In the genomic region with DNA sequence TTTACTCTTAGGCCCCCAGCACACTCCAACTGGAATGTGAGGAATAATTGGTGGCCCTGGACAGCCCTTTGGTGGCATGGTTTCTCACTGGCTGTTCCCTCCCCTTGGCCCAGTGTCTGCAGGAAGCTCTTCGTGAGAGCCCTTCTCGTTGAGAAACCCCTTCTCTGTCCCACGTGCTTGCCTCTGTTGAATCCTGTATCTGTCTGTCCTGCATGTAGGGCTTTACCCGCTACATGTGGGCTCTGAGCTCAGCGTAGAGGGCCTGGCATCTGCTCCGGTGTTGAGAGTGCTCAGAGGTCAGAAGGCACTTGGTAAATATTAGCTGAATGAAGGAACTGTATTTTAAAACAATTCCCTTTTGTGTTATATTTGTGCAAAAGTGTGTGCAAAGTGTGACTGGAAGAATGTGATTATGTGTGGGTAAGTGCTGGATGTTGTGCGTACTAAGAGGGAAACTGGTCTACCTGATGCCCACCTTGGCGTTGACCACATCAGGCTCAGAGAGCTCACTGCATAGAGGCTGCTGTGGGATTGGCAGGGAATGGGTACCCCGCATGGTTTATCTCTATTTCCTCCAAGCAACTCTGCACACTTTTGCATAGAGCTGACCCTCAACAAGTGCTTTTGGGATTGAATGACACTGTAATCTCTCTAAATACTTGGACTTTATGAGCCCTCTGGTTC, we compare ENCODE assay signal across 1 cellular context.
TF ChIP-seq lines count a peak whose summit lies in the region.

No MANE protein-coding gene starts in this region.

TF ChIP-seq in HepG2, 621 proteins besides CTCF, POLR2A, EP300 and RAD21 (continues in another document):
- TF ChIP-seq SPEN (CRISPR knock-in tag; IDR thresholded peaks at IDR 0.05; ENCODE audit: low read depth) (no peak), BHLHE40 (IDR thresholded peaks at IDR 0.05; ENCODE audit: low read length) (0 out of 2 replicates have a peak, but pooled peaks have one; percentile 14), RFXAP (CRISPR knock-in tag; IDR thresholded peaks at IDR 0.05; ENCODE audit: borderline replicate concordance) (no peak), TEAD2 (CRISPR knock-in tag; IDR thresholded peaks at IDR 0.05) (no peak), HNRNPL (IDR thresholded peaks at IDR 0.05; ENCODE audit: low read depth, low read length) (0 out of 2 replicates have a peak, but pooled peaks have one; percentile 42), EHMT2 (IDR thresholded peaks at IDR 0.05; ENCODE audit: borderline replicate concordance, low read depth, low read length) (0 out of 2 replicates have a peak, but pooled peaks have one; percentile 22), SALL1 (CRISPR knock-in tag; IDR thresholded peaks at IDR 0.05) (peak; percentile 34; the same call in 1 of the 2 replicates), SOX5 (CRISPR knock-in tag; IDR thresholded peaks at IDR 0.05; ENCODE audit: borderline replicate concordance) (peak; percentile 53; the same call in 1 of the 2 replicates), STAT5B (CRISPR knock-in tag; IDR thresholded peaks at IDR 0.05) (no peak), NR2F6 (IDR thresholded peaks at IDR 0.05) (no peak), NR2F6 (CRISPR knock-in tag; IDR thresholded peaks at IDR 0.05) (0 out of 2 replicates have a peak, but pooled peaks have one; percentile 26), ARID2 (CRISPR knock-in tag; IDR thresholded peaks at IDR 0.05; ENCODE audit: borderline replicate concordance) (0 out of 2 replicates have a peak, but pooled peaks have one; percentile 38), ZNF850 (CRISPR knock-in tag; conservative IDR thresholded peaks at IDR 0.05) (no peak), PHF21A (CRISPR knock-in tag; IDR thresholded peaks at IDR 0.05) (0 out of 2 replicates have a peak, but pooled peaks have one; percentile 7), NFIB (CRISPR knock-in tag; IDR thresholded peaks at IDR 0.05; ENCODE audit: borderline replicate concordance) (no peak), SP4 (CRISPR knock-in tag; IDR thresholded peaks at IDR 0.05) (peak; percentile 34; the same call in 1 of the 2 replicates), NR3C1 (CRISPR knock-in tag; IDR thresholded peaks at IDR 0.05) (no peak), SOX13 (IDR thresholded peaks at IDR 0.05) (no peak), SOX13 (CRISPR knock-in tag; conservative IDR thresholded peaks at IDR 0.05 in 1 of 2, IDR thresholded peaks at IDR 0.05 in 1 of 2) (peak in 1 of 2 experiments; percentile 64; a peak in 1 of 4 replicates), BCL6 (CRISPR knock-in tag; IDR thresholded peaks at IDR 0.05) (0 out of 2 replicates have a peak, but pooled peaks have one; percentile 12), HNF4A (CRISPR knock-in tag; IDR thresholded peaks at IDR 0.05) (peak; percentile 49; the same call in 1 of the 2 replicates)
- TF ChIP-seq, protein P1, sequence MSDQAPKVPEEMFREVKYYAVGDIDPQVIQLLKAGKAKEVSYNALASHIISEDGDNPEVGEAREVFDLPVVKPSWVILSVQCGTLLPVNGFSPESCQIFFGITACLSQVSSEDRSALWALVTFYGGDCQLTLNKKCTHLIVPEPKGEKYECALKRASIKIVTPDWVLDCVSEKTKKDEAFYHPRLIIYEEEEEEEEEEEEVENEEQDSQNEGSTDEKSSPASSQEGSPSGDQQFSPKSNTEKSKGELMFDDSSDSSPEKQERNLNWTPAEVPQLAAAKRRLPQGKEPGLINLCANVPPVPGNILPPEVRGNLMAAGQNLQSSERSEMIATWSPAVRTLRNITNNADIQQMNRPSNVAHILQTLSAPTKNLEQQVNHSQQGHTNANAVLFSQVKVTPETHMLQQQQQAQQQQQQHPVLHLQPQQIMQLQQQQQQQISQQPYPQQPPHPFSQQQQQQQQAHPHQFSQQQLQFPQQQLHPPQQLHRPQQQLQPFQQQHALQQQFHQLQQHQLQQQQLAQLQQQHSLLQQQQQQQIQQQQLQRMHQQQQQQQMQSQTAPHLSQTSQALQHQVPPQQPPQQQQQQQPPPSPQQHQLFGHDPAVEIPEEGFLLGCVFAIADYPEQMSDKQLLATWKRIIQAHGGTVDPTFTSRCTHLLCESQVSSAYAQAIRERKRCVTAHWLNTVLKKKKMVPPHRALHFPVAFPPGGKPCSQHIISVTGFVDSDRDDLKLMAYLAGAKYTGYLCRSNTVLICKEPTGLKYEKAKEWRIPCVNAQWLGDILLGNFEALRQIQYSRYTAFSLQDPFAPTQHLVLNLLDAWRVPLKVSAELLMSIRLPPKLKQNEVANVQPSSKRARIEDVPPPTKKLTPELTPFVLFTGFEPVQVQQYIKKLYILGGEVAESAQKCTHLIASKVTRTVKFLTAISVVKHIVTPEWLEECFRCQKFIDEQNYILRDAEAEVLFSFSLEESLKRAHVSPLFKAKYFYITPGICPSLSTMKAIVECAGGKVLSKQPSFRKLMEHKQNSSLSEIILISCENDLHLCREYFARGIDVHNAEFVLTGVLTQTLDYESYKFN (CRISPR knock-in tag; conservative IDR thresholded peaks at IDR 0.05), result 0 out of 2 replicates have a peak, but pooled peaks have one; percentile 12
- TF ChIP-seq, protein P2, sequence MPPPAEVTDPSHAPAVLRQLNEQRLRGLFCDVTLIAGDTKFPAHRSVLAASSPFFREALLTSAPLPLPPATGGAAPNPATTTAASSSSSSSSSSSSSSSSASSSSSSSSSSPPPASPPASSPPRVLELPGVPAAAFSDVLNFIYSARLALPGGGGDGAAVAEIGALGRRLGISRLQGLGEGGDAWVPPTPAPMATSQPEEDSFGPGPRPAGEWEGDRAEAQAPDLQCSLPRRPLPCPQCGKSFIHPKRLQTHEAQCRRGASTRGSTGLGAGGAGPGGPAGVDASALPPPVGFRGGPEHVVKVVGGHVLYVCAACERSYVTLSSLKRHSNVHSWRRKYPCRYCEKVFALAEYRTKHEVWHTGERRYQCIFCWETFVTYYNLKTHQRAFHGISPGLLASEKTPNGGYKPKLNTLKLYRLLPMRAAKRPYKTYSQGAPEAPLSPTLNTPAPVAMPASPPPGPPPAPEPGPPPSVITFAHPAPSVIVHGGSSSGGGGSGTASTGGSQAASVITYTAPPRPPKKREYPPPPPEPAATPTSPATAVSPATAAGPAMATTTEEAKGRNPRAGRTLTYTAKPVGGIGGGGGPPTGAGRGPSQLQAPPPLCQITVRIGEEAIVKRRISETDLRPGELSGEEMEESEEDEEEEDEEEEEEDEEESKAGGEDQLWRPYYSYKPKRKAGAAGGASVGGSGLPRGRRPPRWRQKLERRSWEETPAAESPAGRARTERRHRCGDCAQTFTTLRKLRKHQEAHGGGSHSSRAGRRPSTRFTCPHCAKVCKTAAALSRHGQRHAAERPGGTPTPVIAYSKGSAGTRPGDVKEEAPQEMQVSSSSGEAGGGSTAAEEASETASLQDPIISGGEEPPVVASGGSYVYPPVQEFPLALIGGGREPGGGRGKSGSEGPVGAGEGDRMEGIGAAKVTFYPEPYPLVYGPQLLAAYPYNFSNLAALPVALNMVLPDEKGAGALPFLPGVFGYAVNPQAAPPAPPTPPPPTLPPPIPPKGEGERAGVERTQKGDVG (CRISPR knock-in tag; IDR thresholded peaks at IDR 0.05; ENCODE audit: borderline replicate concordance), result peak; percentile 97
- TF ChIP-seq, protein P3, sequence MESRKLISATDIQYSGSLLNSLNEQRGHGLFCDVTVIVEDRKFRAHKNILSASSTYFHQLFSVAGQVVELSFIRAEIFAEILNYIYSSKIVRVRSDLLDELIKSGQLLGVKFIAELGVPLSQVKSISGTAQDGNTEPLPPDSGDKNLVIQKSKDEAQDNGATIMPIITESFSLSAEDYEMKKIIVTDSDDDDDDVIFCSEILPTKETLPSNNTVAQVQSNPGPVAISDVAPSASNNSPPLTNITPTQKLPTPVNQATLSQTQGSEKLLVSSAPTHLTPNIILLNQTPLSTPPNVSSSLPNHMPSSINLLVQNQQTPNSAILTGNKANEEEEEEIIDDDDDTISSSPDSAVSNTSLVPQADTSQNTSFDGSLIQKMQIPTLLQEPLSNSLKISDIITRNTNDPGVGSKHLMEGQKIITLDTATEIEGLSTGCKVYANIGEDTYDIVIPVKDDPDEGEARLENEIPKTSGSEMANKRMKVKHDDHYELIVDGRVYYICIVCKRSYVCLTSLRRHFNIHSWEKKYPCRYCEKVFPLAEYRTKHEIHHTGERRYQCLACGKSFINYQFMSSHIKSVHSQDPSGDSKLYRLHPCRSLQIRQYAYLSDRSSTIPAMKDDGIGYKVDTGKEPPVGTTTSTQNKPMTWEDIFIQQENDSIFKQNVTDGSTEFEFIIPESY (CRISPR knock-in tag; IDR thresholded peaks at IDR 0.05), result peak; percentile 89
- TF ChIP-seq, protein P4, sequence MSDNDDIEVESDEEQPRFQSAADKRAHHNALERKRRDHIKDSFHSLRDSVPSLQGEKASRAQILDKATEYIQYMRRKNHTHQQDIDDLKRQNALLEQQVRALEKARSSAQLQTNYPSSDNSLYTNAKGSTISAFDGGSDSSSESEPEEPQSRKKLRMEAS (IDR thresholded peaks at IDR 0.05), result peak; percentile 83
- TF ChIP-seq, protein P5, sequence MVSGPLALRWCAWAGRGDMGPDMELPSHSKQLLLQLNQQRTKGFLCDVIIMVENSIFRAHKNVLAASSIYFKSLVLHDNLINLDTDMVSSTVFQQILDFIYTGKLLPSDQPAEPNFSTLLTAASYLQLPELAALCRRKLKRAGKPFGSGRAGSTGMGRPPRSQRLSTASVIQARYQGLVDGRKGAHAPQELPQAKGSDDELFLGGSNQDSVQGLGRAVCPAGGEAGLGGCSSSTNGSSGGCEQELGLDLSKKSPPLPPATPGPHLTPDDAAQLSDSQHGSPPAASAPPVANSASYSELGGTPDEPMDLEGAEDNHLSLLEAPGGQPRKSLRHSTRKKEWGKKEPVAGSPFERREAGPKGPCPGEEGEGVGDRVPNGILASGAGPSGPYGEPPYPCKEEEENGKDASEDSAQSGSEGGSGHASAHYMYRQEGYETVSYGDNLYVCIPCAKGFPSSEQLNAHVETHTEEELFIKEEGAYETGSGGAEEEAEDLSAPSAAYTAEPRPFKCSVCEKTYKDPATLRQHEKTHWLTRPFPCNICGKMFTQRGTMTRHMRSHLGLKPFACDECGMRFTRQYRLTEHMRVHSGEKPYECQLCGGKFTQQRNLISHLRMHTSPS (CRISPR knock-in tag; IDR thresholded peaks at IDR 0.05; ENCODE audit: low read depth), result peak; percentile 48
- TF ChIP-seq, protein P6, sequence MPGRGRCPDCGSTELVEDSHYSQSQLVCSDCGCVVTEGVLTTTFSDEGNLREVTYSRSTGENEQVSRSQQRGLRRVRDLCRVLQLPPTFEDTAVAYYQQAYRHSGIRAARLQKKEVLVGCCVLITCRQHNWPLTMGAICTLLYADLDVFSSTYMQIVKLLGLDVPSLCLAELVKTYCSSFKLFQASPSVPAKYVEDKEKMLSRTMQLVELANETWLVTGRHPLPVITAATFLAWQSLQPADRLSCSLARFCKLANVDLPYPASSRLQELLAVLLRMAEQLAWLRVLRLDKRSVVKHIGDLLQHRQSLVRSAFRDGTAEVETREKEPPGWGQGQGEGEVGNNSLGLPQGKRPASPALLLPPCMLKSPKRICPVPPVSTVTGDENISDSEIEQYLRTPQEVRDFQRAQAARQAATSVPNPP (CRISPR knock-in tag; IDR thresholded peaks at IDR 0.05), result no peak
- TF ChIP-seq, protein P7, sequence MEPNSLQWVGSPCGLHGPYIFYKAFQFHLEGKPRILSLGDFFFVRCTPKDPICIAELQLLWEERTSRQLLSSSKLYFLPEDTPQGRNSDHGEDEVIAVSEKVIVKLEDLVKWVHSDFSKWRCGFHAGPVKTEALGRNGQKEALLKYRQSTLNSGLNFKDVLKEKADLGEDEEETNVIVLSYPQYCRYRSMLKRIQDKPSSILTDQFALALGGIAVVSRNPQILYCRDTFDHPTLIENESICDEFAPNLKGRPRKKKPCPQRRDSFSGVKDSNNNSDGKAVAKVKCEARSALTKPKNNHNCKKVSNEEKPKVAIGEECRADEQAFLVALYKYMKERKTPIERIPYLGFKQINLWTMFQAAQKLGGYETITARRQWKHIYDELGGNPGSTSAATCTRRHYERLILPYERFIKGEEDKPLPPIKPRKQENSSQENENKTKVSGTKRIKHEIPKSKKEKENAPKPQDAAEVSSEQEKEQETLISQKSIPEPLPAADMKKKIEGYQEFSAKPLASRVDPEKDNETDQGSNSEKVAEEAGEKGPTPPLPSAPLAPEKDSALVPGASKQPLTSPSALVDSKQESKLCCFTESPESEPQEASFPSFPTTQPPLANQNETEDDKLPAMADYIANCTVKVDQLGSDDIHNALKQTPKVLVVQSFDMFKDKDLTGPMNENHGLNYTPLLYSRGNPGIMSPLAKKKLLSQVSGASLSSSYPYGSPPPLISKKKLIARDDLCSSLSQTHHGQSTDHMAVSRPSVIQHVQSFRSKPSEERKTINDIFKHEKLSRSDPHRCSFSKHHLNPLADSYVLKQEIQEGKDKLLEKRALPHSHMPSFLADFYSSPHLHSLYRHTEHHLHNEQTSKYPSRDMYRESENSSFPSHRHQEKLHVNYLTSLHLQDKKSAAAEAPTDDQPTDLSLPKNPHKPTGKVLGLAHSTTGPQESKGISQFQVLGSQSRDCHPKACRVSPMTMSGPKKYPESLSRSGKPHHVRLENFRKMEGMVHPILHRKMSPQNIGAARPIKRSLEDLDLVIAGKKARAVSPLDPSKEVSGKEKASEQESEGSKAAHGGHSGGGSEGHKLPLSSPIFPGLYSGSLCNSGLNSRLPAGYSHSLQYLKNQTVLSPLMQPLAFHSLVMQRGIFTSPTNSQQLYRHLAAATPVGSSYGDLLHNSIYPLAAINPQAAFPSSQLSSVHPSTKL (CRISPR knock-in tag; IDR thresholded peaks at IDR 0.05), result peak; percentile 19; the same call in 1 of the 2 replicates
- TF ChIP-seq, protein P8, sequence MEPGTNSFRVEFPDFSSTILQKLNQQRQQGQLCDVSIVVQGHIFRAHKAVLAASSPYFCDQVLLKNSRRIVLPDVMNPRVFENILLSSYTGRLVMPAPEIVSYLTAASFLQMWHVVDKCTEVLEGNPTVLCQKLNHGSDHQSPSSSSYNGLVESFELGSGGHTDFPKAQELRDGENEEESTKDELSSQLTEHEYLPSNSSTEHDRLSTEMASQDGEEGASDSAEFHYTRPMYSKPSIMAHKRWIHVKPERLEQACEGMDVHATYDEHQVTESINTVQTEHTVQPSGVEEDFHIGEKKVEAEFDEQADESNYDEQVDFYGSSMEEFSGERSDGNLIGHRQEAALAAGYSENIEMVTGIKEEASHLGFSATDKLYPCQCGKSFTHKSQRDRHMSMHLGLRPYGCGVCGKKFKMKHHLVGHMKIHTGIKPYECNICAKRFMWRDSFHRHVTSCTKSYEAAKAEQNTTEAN (CRISPR knock-in tag; conservative IDR thresholded peaks at IDR 0.05), result peak; percentile 95
- TF ChIP-seq, protein P9, sequence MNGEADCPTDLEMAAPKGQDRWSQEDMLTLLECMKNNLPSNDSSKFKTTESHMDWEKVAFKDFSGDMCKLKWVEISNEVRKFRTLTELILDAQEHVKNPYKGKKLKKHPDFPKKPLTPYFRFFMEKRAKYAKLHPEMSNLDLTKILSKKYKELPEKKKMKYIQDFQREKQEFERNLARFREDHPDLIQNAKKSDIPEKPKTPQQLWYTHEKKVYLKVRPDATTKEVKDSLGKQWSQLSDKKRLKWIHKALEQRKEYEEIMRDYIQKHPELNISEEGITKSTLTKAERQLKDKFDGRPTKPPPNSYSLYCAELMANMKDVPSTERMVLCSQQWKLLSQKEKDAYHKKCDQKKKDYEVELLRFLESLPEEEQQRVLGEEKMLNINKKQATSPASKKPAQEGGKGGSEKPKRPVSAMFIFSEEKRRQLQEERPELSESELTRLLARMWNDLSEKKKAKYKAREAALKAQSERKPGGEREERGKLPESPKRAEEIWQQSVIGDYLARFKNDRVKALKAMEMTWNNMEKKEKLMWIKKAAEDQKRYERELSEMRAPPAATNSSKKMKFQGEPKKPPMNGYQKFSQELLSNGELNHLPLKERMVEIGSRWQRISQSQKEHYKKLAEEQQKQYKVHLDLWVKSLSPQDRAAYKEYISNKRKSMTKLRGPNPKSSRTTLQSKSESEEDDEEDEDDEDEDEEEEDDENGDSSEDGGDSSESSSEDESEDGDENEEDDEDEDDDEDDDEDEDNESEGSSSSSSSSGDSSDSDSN (CRISPR knock-in tag; IDR thresholded peaks at IDR 0.05), result 0 out of 2 replicates have a peak, but pooled peaks have one; percentile 33
